In the genomic region with DNA sequence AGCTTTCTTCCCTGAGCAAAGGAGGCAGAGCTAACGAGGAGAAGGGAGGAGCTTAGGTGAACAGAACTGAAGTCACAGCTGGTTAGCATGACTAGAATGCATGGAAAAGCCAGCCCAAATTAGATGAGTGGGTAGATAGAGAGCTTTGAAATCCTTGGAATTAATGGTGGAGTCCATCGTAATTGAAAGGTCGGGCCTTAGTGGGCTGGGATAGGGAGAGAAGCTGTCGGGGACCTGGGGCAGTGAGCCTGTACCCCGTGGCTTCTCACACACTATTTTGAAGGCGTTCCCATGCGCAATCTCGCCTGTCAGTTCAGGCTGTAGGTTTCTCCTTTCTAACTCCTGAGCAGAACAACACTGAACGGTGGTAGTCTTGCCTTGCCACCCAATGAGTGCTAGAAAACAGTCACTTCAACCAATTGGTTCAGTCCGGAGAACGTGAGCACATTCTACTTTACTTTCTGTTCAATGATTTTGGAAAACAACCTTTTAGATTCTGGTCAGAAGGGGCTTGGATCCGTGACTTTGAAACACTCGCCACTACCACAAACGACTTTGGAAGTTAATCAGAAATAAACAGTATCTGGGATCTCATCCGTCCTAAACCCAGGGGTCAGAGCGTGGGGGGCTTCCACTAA, we compare ENCODE assay signal across 8 cellular contexts. TPM values are rescaled to one million over a fixed set of nuclear protein-coding genes. Genes with fewer than 3 reads are reported as not detected.
A peak's percentile ranks its signal among the peaks of the same experiment; 100 is the strongest.
DNase-seq lines count a peak whose midpoint lies in the region; ATAC-seq and TF ChIP-seq lines count a peak whose summit lies in the region.

No MANE protein-coding gene starts in this region.

- peak overlapping the region; percentile 89 to 96 for H3K4me3 Mint-ChIP-seq in effector memory CD8-positive, alpha-beta T cell

- no peak for TF ChIP-seq CTCF in right lobe of liver (IDR thresholded peaks at IDR 0.05)

- no peaks in the 10 kb centered on the region for H3K36me3 ChIP-seq in right lobe of liver

- no peak for TF ChIP-seq POLR2A in right lobe of liver (IDR thresholded peaks at IDR 0.05)

- no peaks in the 10 kb centered on the region for H3K9me3 ChIP-seq in right lobe of liver

- no peaks in the 10 kb centered on the region for H3K4me1 ChIP-seq in right lobe of liver

- peak overlapping the region; percentile 83 to 91 for H3K27ac Mint-ChIP-seq in effector memory CD8-positive, alpha-beta T cell

- peaks cover 16 to 18% of the 10 kb centered on the region in 2 donors for H3K4me1 Mint-ChIP-seq in effector memory CD8-positive, alpha-beta T cell (ENCODE audit: low read depth in 2 of 2)

- H3K36me3 Mint-ChIP-seq in effector memory CD8-positive, alpha-beta T cell (ENCODE audit: insufficient read depth), result peaks cover 4% of the 10 kb centered on the region

- H3K27ac ChIP-seq in right lobe of liver, result peak overlapping the region; percentile 80 to 90 (median 88)

- DNase-seq in EL (peak; percentile 77), LHCN-M2 (ENCODE audit: low read depth) (peak; percentile 60), right lobe of liver (peak in 2 of 3 donors; percentile 42 to 58), SKM-1 treated with dmso at 0.1 percent for 144 hours (lab: John Stamatoyannopoulos, UW; ENCODE audit: unreplicated experiment) (no peak)
- DNase-seq in activated CD4-positive, alpha-beta T cell treated with anti-CD3 and anti-CD28 coated beads for 48 hours, result peak; percentile 37
- DNase-seq in effector memory CD8-positive, alpha-beta T cell, result peak in 1 of 3 experiments; percentile 2
- DNase-seq in stimulated activated CD8-positive, alpha-beta memory T cell treated with anti-CD3 and anti-CD28 coated beads, Interleukin-4, amount 100 ng/mL, for 48 hours, result peak; percentile 29

- H3K27me3 Mint-ChIP-seq in effector memory CD8-positive, alpha-beta T cell, result peaks cover 29 to 45% of the 10 kb centered on the region in 2 donors

- H3K4me3 ChIP-seq in right lobe of liver, result peak overlapping the region; percentile 84 to 92 (median 87)

- intact Hi-C loops in right lobe of liver (cut with DNase I), result no loop called here

- 2% methylated on average over 13 of the region's 16 CpGs for WGBS in right lobe of liver (ENCODE audit: insufficient coverage, low coverage, low lambda C conversion rate, missing lambda C conversion rate)

- H3K27me3 ChIP-seq in right lobe of liver, result no peaks in the 10 kb centered on the region

- no peaks in the 10 kb centered on the region for H3K9me3 Mint-ChIP-seq in effector memory CD8-positive, alpha-beta T cell

- ATAC-seq in effector memory CD8-positive, alpha-beta T cell (replicated peaks), result peak; percentile 83
- ATAC-seq in right lobe of liver (peak; percentile 64 to 71 (median 67)), GM18519 (IDR thresholded peaks at IDR 0.05; ENCODE audit: low FRiP score, unreplicated experiment) (no peak)

RNA-seq across cellular contexts. Expression of gene RAI14, which starts 0.7 kb away (rescaled TPM):
- total RNA-seq in LHCN-M2 (2014; rRNA removed) (64.1 and 72.7 TPM in 2 replicates), right lobe of liver (10 to 100 TPM; 11.9 to 30.8 (median 20.8) TPM)
- 46.8 TPM for polyA plus RNA-seq in LHCN-M2 (2012)
